In the genomic region with DNA sequence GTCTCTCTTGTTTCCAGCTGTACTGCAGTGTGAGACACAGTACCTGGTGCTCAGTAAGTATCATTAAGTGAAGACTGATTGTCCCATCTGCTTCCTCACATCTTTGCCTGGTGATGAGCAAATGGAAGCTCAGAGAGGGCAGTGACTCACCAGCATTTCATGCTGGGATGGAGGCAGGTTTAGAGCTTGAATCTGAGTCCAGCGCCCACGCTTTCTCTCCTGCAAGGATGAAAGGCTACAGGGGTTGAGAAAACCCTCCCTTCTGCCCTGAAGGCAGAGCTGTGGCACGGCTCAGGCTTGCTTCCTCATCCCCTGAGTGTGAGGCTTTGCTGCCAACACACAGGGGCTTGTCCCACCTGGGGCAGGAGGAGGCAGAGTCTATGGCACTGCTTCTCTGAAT, we compare ENCODE assay signal across 11 cellular contexts. TPM values are rescaled to one million over a fixed set of nuclear protein-coding genes. Genes with fewer than 3 reads are reported as not detected.
DNase-seq lines count a peak whose midpoint lies in the region; ATAC-seq and TF ChIP-seq lines count a peak whose summit lies in the region.
"Had no signal": no experiment of that assay in that cellular context is flagged by ENCODE, and none has a peak within 500 bp of the region (broad histone marks: within the 10 kb centered on the region; RNA-seq: fewer than 3 reads in every experiment).

No MANE protein-coding gene starts in this region.

- DNase-seq in DMS 273 (lab: John Stamatoyannopoulos, UW; ENCODE audit: unreplicated experiment) (peak; percentile 19), DMS 273 treated with DMSO at 0.1 percent for 48 hours (lab: John Stamatoyannopoulos, UW) (no peak), M059J (ENCODE audit: low read depth) (peak; percentile 78), cerebellum (ENCODE audit: low spot score) (peak; percentile 45), non-pigmented ciliary epithelial cell (ENCODE audit: low read depth) (peak; percentile 59), GM20000 (ENCODE audit: low spot score) (no peak)
- DNase-seq: activated T-cell treated with anti-CD3 and anti-CD28 coated beads, Interleukin-2, amount 50 U/mL, for 48 hours; DMS79 treated with DMSO at 0.1 percent for 48 hours; NCI-H2081 had no signal

- ATAC-seq in HG02759 (IDR thresholded peaks at IDR 0.05; ENCODE audit: unreplicated experiment) (no peak), HG02884 (IDR thresholded peaks at IDR 0.05; ENCODE audit: unreplicated experiment) (no peak)

- TF ChIP-seq CTCF in GM20000 (IDR thresholded peaks at IDR 0.05; ENCODE audit: extremely low read depth, missing control alignments): no peak

RNA-seq across cellular contexts. Expression of gene RNF112, which starts 1.5 kb away (rescaled TPM):
- 0.39 TPM in 1 of 2 replicates, not detected in the other for total RNA-seq in M059J (2014; rRNA removed; shearing (Covaris generic))
- total RNA-seq in cerebellum: 16.9 TPM

RNA-seq across cellular contexts. Expression of gene MFAP4, which starts 22.5 kb away (rescaled TPM):
- 0.07 TPM in 1 of 2 replicates, not detected in the other for total RNA-seq in M059J (2014; rRNA removed; shearing (Covaris generic))
- 2.7 TPM for total RNA-seq in cerebellum

RNA-seq across cellular contexts. Expression of gene MAPK7, which starts 31.2 kb away (rescaled TPM):
- 13.8 and 25.3 TPM in 2 replicates for total RNA-seq in M059J (2014; rRNA removed; shearing (Covaris generic))
- 19.2 TPM for total RNA-seq in cerebellum

RNA-seq across cellular contexts. Expression of gene B9D1, which starts 47.0 kb away (rescaled TPM):
- 20.6 and 31.7 TPM in 2 replicates for total RNA-seq in M059J (2014; rRNA removed; shearing (Covaris generic))
- total RNA-seq in cerebellum: 13.8 TPM

Comparison
In these comparisons a context has a peak if more than half of its experiments do, and no peak if none do; other contexts are left out.
1. DNase-seq: peak in DMS 273 (single experiment), M059J (single experiment), cerebellum (single experiment) and non-pigmented ciliary epithelial cell (single experiment); none in DMS 273 treated with DMSO at 0.1 percent for 48 hours (single experiment) and GM20000 (single experiment).
2. RNA of gene RNF112, which starts 1.5 kb away (total RNA-seq): 16.9 TPM in cerebellum (single experiment); 0.39 TPM in M059J; every median in the first group is over 10 times any median in the second.